In genomic region chr2:28778392-28778791, GRCh38 we compare ENCODE assay signal across 15 cellular contexts. TPM values are rescaled to one million over a fixed set of nuclear protein-coding genes. Genes with fewer than 3 reads are reported as not detected.
"Had no signal": no experiment of that assay in that cellular context is flagged by ENCODE, and none has a peak within 500 bp of the region (broad histone marks: within the 10 kb centered on the region; RNA-seq: fewer than 3 reads in every experiment).

No MANE protein-coding gene starts in this region.

- H3K4me3 ChIP-seq: body of pancreas, prostate gland, SJCRH30, upper lobe of right lung had no signal

- H3K36me3 ChIP-seq: prostate gland had no signal

- H3K4me1 ChIP-seq: SJCRH30 had no signal

- ATAC-seq: activated CD4-positive, CD25-positive, alpha-beta regulatory T cell treated with anti-CD3 and anti-CD28 coated beads, Interleukin-2, amount 50 U/mL, for 24 hours; body of pancreas; left cardiac atrium; naive thymus-derived CD8-positive, alpha-beta T cell; stimulated activated naive CD8-positive, alpha-beta T cell treated with anti-CD3 and anti-CD28 coated beads, Interleukin-15, Interleukin-2, amounts not matched to agents 100 U/mL and 50 U/mL, for 24 hours; upper lobe of right lung had no signal

- H3K9me3 ChIP-seq: body of pancreas, prostate gland, SJCRH30, upper lobe of right lung had no signal

- H3K27me3 Mint-ChIP-seq: naive thymus-derived CD8-positive, alpha-beta T cell had no signal

- H3K27me3 ChIP-seq: body of pancreas, SJCRH30, upper lobe of right lung had no signal

- H3K9me3 Mint-ChIP-seq: naive thymus-derived CD8-positive, alpha-beta T cell had no signal

- DNase-seq: activated CD4-positive, alpha-beta T cell treated with anti-CD3 and anti-CD28 coated beads, Interleukin-2, amount 50 U/mL, for 48 hours; activated effector memory CD4-positive, alpha-beta T cell treated with Interleukin-2 at 50 U/mL for 16 hours; body of pancreas; erythroblast; glutamatergic neuron; left cardiac atrium; naive thymus-derived CD8-positive, alpha-beta T cell; nucleus accumbens; SJCRH30; stimulated activated CD4-positive, alpha-beta T cell treated with anti-CD3 and anti-CD28 coated beads, Interleukin-2, amount 100 ng/mL, for 48 hours; stimulated activated naive CD8-positive, alpha-beta T cell treated with anti-CD3 and anti-CD28 coated beads, Interleukin-15, Interleukin-2, amounts not matched to agents 100 U/mL and 50 U/mL, for 24 hours; upper lobe of right lung had no signal

- H3K27ac ChIP-seq: body of pancreas, SJCRH30, upper lobe of right lung had no signal

- H3K4me3 Mint-ChIP-seq: naive thymus-derived CD8-positive, alpha-beta T cell had no signal

RNA-seq across cellular contexts. Expression of gene SPDYA, which starts 32.2 kb away (rescaled TPM):
- polyA plus RNA-seq: adipose tissue; naive thymus-derived CD8-positive, alpha-beta T cell had no signal
